Comparison of ENCODE assay signal across 1 cellular context in the genomic region with DNA sequence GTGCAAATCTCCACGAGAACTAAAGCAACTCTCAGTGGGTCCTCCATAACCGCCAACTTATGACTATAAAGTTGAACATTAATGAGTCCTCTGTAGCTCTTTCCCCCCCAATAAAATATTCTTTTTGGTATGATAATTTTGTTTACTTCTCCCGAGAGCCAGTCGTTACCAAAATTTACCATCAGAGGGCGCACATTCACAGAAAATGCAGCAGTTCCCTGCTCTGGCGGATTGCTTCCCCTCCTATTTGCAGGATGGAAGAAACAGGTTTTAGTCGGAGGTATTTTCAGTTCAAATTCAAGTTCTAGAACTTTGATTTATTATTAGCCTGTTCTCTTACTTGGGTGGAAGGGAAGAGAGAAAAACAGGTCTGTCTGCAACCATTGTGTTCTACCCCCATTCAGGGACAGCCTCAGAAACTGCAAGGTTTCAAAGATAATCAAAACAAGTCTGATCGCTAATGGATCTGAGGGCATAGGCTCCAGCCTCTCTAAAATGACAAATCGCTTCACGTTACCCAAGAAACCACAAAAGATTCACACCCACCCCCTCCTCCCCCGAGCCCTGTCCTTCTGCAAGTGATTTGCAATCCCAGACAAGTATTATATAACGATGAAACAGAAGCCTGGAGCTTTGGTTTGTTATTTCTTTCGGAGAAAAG.
TF ChIP-seq lines count a peak whose summit lies in the region.

No MANE protein-coding gene starts in this region.

TF ChIP-seq in GM23338, 12 proteins besides CTCF, POLR2A, EP300 and RAD21 (continued from another document):
- no peak for TF ChIP-seq ZNF462 (CRISPR knock-in tag; IDR thresholded peaks at IDR 0.05)
- TF ChIP-seq, protein P1, sequence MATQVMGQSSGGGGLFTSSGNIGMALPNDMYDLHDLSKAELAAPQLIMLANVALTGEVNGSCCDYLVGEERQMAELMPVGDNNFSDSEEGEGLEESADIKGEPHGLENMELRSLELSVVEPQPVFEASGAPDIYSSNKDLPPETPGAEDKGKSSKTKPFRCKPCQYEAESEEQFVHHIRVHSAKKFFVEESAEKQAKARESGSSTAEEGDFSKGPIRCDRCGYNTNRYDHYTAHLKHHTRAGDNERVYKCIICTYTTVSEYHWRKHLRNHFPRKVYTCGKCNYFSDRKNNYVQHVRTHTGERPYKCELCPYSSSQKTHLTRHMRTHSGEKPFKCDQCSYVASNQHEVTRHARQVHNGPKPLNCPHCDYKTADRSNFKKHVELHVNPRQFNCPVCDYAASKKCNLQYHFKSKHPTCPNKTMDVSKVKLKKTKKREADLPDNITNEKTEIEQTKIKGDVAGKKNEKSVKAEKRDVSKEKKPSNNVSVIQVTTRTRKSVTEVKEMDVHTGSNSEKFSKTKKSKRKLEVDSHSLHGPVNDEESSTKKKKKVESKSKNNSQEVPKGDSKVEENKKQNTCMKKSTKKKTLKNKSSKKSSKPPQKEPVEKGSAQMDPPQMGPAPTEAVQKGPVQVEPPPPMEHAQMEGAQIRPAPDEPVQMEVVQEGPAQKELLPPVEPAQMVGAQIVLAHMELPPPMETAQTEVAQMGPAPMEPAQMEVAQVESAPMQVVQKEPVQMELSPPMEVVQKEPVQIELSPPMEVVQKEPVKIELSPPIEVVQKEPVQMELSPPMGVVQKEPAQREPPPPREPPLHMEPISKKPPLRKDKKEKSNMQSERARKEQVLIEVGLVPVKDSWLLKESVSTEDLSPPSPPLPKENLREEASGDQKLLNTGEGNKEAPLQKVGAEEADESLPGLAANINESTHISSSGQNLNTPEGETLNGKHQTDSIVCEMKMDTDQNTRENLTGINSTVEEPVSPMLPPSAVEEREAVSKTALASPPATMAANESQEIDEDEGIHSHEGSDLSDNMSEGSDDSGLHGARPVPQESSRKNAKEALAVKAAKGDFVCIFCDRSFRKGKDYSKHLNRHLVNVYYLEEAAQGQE (IDR thresholded peaks at IDR 0.05; ENCODE audit: unreplicated experiment), result no peak
